Comparison of ENCODE assay signal across 8 cellular contexts in the genomic region with DNA sequence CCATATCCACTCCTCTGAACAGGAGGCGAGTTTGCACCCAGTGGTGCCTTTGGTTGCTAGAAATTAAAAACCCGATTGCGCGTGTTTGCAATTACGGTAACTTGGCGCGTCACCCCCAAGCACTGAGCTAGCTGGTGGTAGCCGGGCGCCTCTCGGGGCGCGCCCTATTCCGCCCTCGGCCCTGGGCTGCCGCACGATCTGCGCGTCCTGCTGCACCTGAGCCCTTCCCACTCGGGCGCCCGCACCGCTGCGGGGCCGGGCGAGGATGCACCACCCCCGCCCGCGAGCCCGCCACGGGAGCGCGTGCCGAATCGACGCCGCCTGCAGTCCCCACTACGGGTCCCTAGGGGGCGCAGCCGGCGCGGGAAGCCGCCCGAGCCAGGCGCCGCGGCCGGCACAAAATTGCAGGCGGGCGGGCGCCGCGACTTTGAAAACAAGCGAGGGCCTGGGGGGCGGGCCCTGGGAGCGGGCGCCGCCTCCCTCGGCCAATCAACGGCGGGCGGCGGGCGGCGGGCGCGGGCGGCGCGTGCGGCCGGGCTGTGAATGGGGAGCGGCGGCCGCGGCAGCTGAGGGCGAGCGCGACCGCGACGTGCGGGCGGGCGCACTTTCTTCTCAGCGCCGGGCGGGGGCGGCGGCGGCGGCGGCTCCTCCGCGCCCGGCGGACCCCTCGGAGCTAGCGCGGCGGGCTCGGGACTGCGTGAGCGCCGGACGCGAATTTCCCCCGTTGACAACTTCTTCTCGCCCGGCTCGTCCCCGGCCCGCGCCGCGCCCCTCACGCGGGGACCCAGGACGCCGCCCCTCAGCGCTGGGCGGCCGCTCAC. TPM values are rescaled to one million over a fixed set of nuclear protein-coding genes. Genes with fewer than 3 reads are reported as not detected.
DNase-seq lines count a peak whose midpoint lies in the region; ATAC-seq and TF ChIP-seq lines count a peak whose summit lies in the region.

SDK1 (plus strand) TSS at position 602 of the 821 bp plus-strand sequence. CDS start 335 bp downstream, outside the sequence.

- peak within 1 kb of the TSS; percentile 91 for H3K4me3 Mint-ChIP-seq in T-helper 17 cell

- intact Hi-C loops in sciatic nerve (cut with DNase I): loop anchor here (5.0 kb wide), 1 partner anchor 1359 kb away; no protein-coding TSS in a partner anchor

- DNase-seq in GM10266 (ENCODE audit: extremely low spot score) (peak; percentile 91), NCI-H1417 treated with DMSO at 0.1 percent for 48 hours (lab: John Stamatoyannopoulos, UW) (peak; percentile 84), T-helper 17 cell (peak; percentile 85 to 93 (median 87)), astrocyte of the spinal cord (ENCODE audit: low read depth, low spot score) (peak; percentile 94), hypothalamus (lab: John Stamatoyannopoulos, UW) (peak; percentile 28 to 93 (median 76)), sciatic nerve (ENCODE audit: low spot score) (peak; percentile 94), LoVo (ENCODE audit: low spot score) (no peak)

- peak within 1 kb of the TSS; percentile 77 for H3K27ac Mint-ChIP-seq in T-helper 17 cell

- ATAC-seq in HG02623 (IDR thresholded peaks at IDR 0.05; ENCODE audit: unreplicated experiment): peak; percentile 92
- peak; percentile 92 for ATAC-seq in T-helper 17 cell
- peak; percentile 92 for ATAC-seq in sciatic nerve

- H3K27me3 Mint-ChIP-seq in T-helper 17 cell: peaks cover 37% of the 10 kb centered on the region

- peaks cover 6% of the 10 kb centered on the region for H3K4me1 Mint-ChIP-seq in T-helper 17 cell

- in situ Hi-C loops in astrocyte of the spinal cord (cut with HindIII; ENCODE audit: low sequenced_read_pairs): no loop called here

- no peaks in the 10 kb centered on the region for H3K36me3 Mint-ChIP-seq in T-helper 17 cell (ENCODE audit: low read depth)

- H3K4me3 ChIP-seq in astrocyte of the spinal cord (ENCODE audit: low read depth, low read length): peak within 1 kb of the TSS; percentile 47

- no peaks in the 10 kb centered on the region for H3K9me3 ChIP-seq in T-helper 17 cell (ENCODE audit: control insufficient read depth, low read length, poor library complexity, severe bottlenecking)

- peak; percentile 90 for TF ChIP-seq CTCF in GM10266 (IDR thresholded peaks at IDR 0.05; ENCODE audit: control insufficient read depth, insufficient read depth, low read depth, missing control alignments)
- peak; percentile 66 for TF ChIP-seq CTCF in astrocyte of the spinal cord (IDR thresholded peaks at IDR 0.05; ENCODE audit: low read depth, low read length)

RNA-seq across cellular contexts. Expression of gene SDK1, which starts in this region (rescaled TPM):
- total RNA-seq in T-helper 17 cell (under 1 TPM; 0.12 to 0.13 TPM), sciatic nerve (11.2 TPM)

Comparison
In these comparisons a context has a peak if more than half of its experiments do, and no peak if none do; other contexts are left out.
1. RNA of gene SDK1 (total RNA-seq): 11.2 TPM in sciatic nerve (single experiment); 0.12 to 0.13 TPM in T-helper 17 cell; every median in the first group is over 10 times any median in the second.
2. Peak in DNase-seq and ATAC-seq in T-helper 17 cell; RNA of the gene not detected or under 1 TPM.
3. Peak in every context shown above with its lines, with median percentiles within 50 percentile points of each other: ATAC-seq.